In the genomic region with DNA sequence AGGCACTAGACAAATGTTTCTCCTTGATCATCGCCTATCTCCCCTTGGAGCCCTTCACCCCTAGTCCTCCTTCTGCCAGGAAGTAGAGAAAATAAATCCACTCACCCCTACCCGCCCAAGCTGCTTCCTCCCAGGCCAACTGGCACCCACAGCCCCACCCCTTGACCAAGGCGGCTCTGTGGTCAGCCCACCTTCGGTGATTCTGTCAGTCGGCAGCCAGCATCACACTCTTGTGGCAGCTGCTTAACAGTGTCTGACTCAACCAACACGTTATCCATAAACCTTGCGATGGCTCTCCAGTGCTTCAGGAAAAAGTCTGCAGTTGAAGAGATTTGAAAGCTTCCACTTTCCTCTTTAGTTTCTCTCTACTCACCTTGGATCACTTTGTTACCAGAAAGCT, we compare ENCODE assay signal across 13 cellular contexts. TPM values are rescaled to one million over a fixed set of nuclear protein-coding genes. Genes with fewer than 3 reads are reported as not detected.
DNase-seq lines count a peak whose midpoint lies in the region; ATAC-seq and TF ChIP-seq lines count a peak whose summit lies in the region.
"Had no signal": no experiment of that assay in that cellular context is flagged by ENCODE, and none has a peak within 500 bp of the region (broad histone marks: within the 10 kb centered on the region; RNA-seq: fewer than 3 reads in every experiment).

No MANE protein-coding gene starts in this region.

- POLR2A ChIA-PET in A673 (lab: Charles Lee; ENCODE audit: low non-redundant PET) = no interaction called here

- no peak overlapping the region for H3K4me3 ChIP-seq in A673 (ENCODE audit: low read depth, low read length, poor library complexity, severe bottlenecking)
- no peak overlapping the region for H3K4me3 ChIP-seq in H7 (ENCODE audit: insufficient read depth, low read depth, low read length)
- H3K4me3 ChIP-seq in kidney epithelial cell (ENCODE audit: low read depth, low read length) = no peak overlapping the region
- H3K4me3 ChIP-seq in left ventricle myocardium inferior = no peak overlapping the region
- H3K4me3 ChIP-seq: colonic mucosa had no signal

- peaks cover 43% of the 10 kb centered on the region for H3K4me1 ChIP-seq in A673 (ENCODE audit: insufficient read depth, low read length, poor library complexity, severe bottlenecking)
- H3K4me1 ChIP-seq in left ventricle myocardium inferior = peaks cover 5% of the 10 kb centered on the region

- no TSS peak for BruUV-seq in A673 (replicated peaks; lab: Mats Ljungman, UMichigan)

- H3K27ac ChIP-seq in A673 (ENCODE audit: low read depth, low read length, poor library complexity, severe bottlenecking) (peak overlapping the region; percentile 48), left ventricle myocardium inferior (replicated peaks) (no peak overlapping the region)
- H3K27ac ChIP-seq: colonic mucosa had no signal

- no peak for ATAC-seq in sciatic nerve

- no peaks in the 10 kb centered on the region for H3K36me3 ChIP-seq in A673 (ENCODE audit: insufficient read depth, low read length, poor library complexity, severe bottlenecking)
- H3K36me3 ChIP-seq in H7 (replicated peaks; ENCODE audit: control insufficient read depth, insufficient read depth, low read length) = peaks cover 2% of the 10 kb centered on the region
- H3K36me3 ChIP-seq in kidney epithelial cell (ENCODE audit: control insufficient read depth, insufficient read depth, low read length) = no peaks in the 10 kb centered on the region
- H3K36me3 ChIP-seq in left ventricle myocardium inferior = peaks cover 3% of the 10 kb centered on the region
- H3K36me3 ChIP-seq: colonic mucosa had no signal

- TF ChIP-seq CTCF in A673 (conservative IDR thresholded peaks at IDR 0.05; ENCODE audit: low read depth, low read length) (no peak), kidney epithelial cell (IDR thresholded peaks at IDR 0.05; ENCODE audit: insufficient read depth, low read length, poor library complexity, severe bottlenecking) (no peak), left ventricle myocardium inferior (IDR thresholded peaks at IDR 0.05; ENCODE audit: borderline replicate concordance) (no peak)

- H3K9me3 ChIP-seq in A673 (ENCODE audit: low read depth, low read length, poor library complexity, severe bottlenecking) (no peaks in the 10 kb centered on the region), left ventricle myocardium inferior (replicated peaks) (no peaks in the 10 kb centered on the region)
- H3K9me3 ChIP-seq: colonic mucosa had no signal

- intact Hi-C loops in A673 (cut with micrococcal nuclease; ENCODE audit: unreplicated experiment) = no loop called here
- intact Hi-C loops in sciatic nerve (cut with DNase I) = no loop called here
- intact Hi-C loops in left ventricle myocardium inferior (cut with micrococcal nuclease) = no loop called here

- DNase-seq in A673 (ENCODE audit: low spot score) (no peak), H7 (peak; percentile 27), UCSD-AML1 (lab: John Stamatoyannopoulos, UW; ENCODE audit: unreplicated experiment) (peak; percentile 77), kidney epithelial cell (ENCODE audit: low read depth) (peak; percentile 49), sciatic nerve (ENCODE audit: low spot score) (no peak), Ammon's horn (ENCODE audit: low spot score) (no peak), left ventricle myocardium inferior (no peak), medulla oblongata (ENCODE audit: extremely low spot score) (no peak)
- DNase-seq: activated naive CD4-positive, alpha-beta T cell treated with anti-CD3 and anti-CD28 coated beads for 36 hours; colonic mucosa; NCI-H1048; NCI-H510A treated with DMSO at 0.1 percent for 48 hours; SHP77 treated with DMSO at 0.1 percent for 48 hours had no signal

- H3K27me3 ChIP-seq in A673 (replicated peaks; ENCODE audit: insufficient read depth, low read depth, low read length, poor library complexity) (no peaks in the 10 kb centered on the region), H7 (ENCODE audit: control insufficient read depth, insufficient read depth, low read length) (no peaks in the 10 kb centered on the region), kidney epithelial cell (ENCODE audit: control insufficient read depth, insufficient read depth, low read length) (no peaks in the 10 kb centered on the region), left ventricle myocardium inferior (ENCODE audit: low read depth) (no peaks in the 10 kb centered on the region)
- H3K27me3 ChIP-seq: colonic mucosa had no signal

- CTCF ChIA-PET in A673 (lab: Charles Lee) = no interaction called here

RNA-seq across cellular contexts. Expression of gene SHF, which starts 7.6 kb away (rescaled TPM):
- total RNA-seq in A673 (2021) (42.9 and 43.2 TPM in 2 replicates), kidney epithelial cell (0.89 and 1.6 TPM in 2 replicates), sciatic nerve (15.4 TPM), left ventricle myocardium inferior (4.4 TPM)
- 40.0 and 56.4 TPM in 2 replicates for total RNA-seq in H7 (2014; rRNA removed; shearing (Covaris generic))

RNA-seq across cellular contexts. Expression of gene DUOX1, which starts 50.4 kb away (rescaled TPM):
- total RNA-seq in A673 (2021) (1.4 and 1.7 TPM in 2 replicates), kidney epithelial cell (4.1 and 6.6 TPM in 2 replicates), sciatic nerve (5.9 TPM), left ventricle myocardium inferior (0.80 TPM)
- total RNA-seq in H7 (2014; rRNA removed; shearing (Covaris generic)) = 0.24 and 0.37 TPM in 2 replicates

RNA-seq across cellular contexts. Expression of gene DUOXA1, which starts 50.5 kb away (rescaled TPM):
- 0.95 and 1.1 TPM in 2 replicates for total RNA-seq in A673 (2021)
- total RNA-seq in H7 (2014; rRNA removed; shearing (Covaris generic)) = 0.07 TPM in 1 of 2 replicates, not detected in the other
- 0.27 TPM in 1 of 2 replicates, not detected in the other for total RNA-seq in kidney epithelial cell
- total RNA-seq in sciatic nerve = 5.9 TPM
- 0.30 TPM for total RNA-seq in left ventricle myocardium inferior
- total RNA-seq: activated naive CD4-positive, alpha-beta T cell treated with anti-CD3 and anti-CD28 coated beads for 36 hours had no signal

Comparison
In these comparisons a context has a peak if more than half of its experiments do, and no peak if none do; other contexts are left out.
1. DNase-seq: peak in H7 (single experiment), UCSD-AML1 (single experiment) and kidney epithelial cell (single experiment); none in A673 (single experiment), sciatic nerve (single experiment), Ammon's horn (single experiment), left ventricle myocardium inferior (single experiment) and medulla oblongata (single experiment).